1 cellular context compared by ENCODE assay signal in genomic region chr6:38750968-38751615, GRCh38.
TF ChIP-seq lines count a peak whose summit lies in the region.

No MANE protein-coding gene starts in this region.

TF ChIP-seq in HepG2, 621 proteins besides CTCF, POLR2A, EP300 and RAD21:
- peak; percentile 70 for TF ChIP-seq MNT (IDR thresholded peaks at IDR 0.05)
- no peak for TF ChIP-seq ZNF710 (CRISPR knock-in tag; IDR thresholded peaks at IDR 0.05; ENCODE audit: borderline replicate concordance)
- TF ChIP-seq PHB2 (IDR thresholded peaks at IDR 0.05; ENCODE audit: partially characterized antibody), result no peak
- TF ChIP-seq ZNF703 (CRISPR knock-in tag; IDR thresholded peaks at IDR 0.05; ENCODE audit: borderline replicate concordance), result no peak
